Comparison of ENCODE assay signal across 8 cellular contexts in the genomic region with DNA sequence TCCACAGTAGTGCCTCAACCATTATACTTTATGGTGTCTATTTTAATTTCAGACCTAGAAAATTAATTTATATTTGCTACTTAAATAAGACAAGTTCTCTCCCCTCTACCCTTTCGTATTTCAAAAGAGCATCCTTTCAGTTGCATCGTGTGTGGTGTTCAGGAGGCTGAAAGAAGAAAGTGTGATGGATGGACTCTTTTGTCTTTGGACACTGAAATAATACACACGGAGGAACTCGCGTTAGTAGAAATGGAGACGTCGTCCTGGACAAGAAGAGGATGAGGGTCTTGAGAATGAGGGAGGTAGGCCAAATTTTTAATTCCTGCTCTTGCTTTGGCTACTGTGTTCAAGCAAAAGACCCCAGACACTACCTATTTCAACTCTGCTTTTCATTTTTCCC. TPM values are rescaled to one million over a fixed set of nuclear protein-coding genes. Genes with fewer than 3 reads are reported as not detected.
DNase-seq lines count a peak whose midpoint lies in the region; ATAC-seq, FAIRE-seq and TF ChIP-seq lines count a peak whose summit lies in the region.

No MANE protein-coding gene starts in this region.

- H3K4me1 Mint-ChIP-seq in T-helper 17 cell, result peaks cover 35% of the 10 kb centered on the region

- H3K9me3 ChIP-seq in skeletal muscle tissue (ENCODE audit: control insufficient read depth in 3 of 3, low read length in 3 of 3) (no peaks in the 10 kb centered on the region), T-helper 17 cell (ENCODE audit: control insufficient read depth, low read length, poor library complexity, severe bottlenecking) (no peaks in the 10 kb centered on the region)

- peaks cover 8% of the 10 kb centered on the region for H3K27me3 Mint-ChIP-seq in T-helper 17 cell

- H3K27me3 ChIP-seq in foreskin keratinocyte (no peaks in the 10 kb centered on the region), skeletal muscle tissue (ENCODE audit: control insufficient read depth in 3 of 3, insufficient read depth in 3 of 3, low read length in 3 of 3) (no peaks in the 10 kb centered on the region)

- CTCF ChIA-PET in RWPE1 (lab: Yijun Ruan, JAX), result no interaction called here

- DNase-seq in GM18507 (ENCODE audit: extremely low spot score, insufficient read length, low read depth) (no peak), RWPE1 (ENCODE audit: low spot score) (no peak), foreskin keratinocyte (no peak), GM10266 (ENCODE audit: extremely low spot score) (no peak), T-helper 17 cell (no peak)

- H3K27ac Mint-ChIP-seq in T-helper 17 cell, result no peak overlapping the region

- TF ChIP-seq CTCF in RWPE1 (conservative IDR thresholded peaks at IDR 0.05; ENCODE audit: low read depth), result no peak
- TF ChIP-seq CTCF in foreskin keratinocyte (conservative IDR thresholded peaks at IDR 0.05), result no peak
- no peak for TF ChIP-seq CTCF in GM10266 (IDR thresholded peaks at IDR 0.05; ENCODE audit: control insufficient read depth, insufficient read depth, low read depth, missing control alignments)

- FAIRE-seq in GM18507 (lab: Jason Lieb, UNC), result peak; percentile 36

- POLR2A ChIA-PET in RWPE1 (lab: Yijun Ruan, JAX; ENCODE audit: low non-redundant PET), result no interaction called here

- H3K27ac ChIP-seq in RWPE1 (peak overlapping the region; percentile 89), foreskin keratinocyte (peak overlapping the region; percentile 51), skeletal muscle tissue (ENCODE audit: low read depth, low read length) (no peak overlapping the region)

- no peak for ATAC-seq in foreskin keratinocyte
- no peak for ATAC-seq in HG02571 (IDR thresholded peaks at IDR 0.05; ENCODE audit: unreplicated experiment)
- no peak for ATAC-seq in T-helper 17 cell
- ATAC-seq in HG03039 (IDR thresholded peaks at IDR 0.05; ENCODE audit: unreplicated experiment), result no peak

- H3K4me3 Mint-ChIP-seq in T-helper 17 cell, result no peak overlapping the region

- H3K36me3 Mint-ChIP-seq in T-helper 17 cell (ENCODE audit: low read depth), result peaks cover 3% of the 10 kb centered on the region

- H3K9ac ChIP-seq in skeletal muscle tissue (ENCODE audit: low read depth in 1 of 3, low read length in 3 of 3), result peak overlapping the region; percentile 75 to 88 (median 83)

- H3K4me3 ChIP-seq in skeletal muscle tissue (ENCODE audit: low read length in 3 of 3), result peak overlapping the region; percentile 91 to 96 (median 94)

- no peaks in the 10 kb centered on the region for H3K4me1 ChIP-seq in foreskin keratinocyte
- H3K4me1 ChIP-seq in skeletal muscle tissue (ENCODE audit: control insufficient read depth in 3 of 3, insufficient read depth in 3 of 3, low read length in 3 of 3), result peaks cover 5 to 15% (median 8%) of the 10 kb centered on the region in 3 donors

- no peaks in the 10 kb centered on the region for H3K36me3 ChIP-seq in skeletal muscle tissue (ENCODE audit: control insufficient read depth in 3 of 3, insufficient read depth in 3 of 3, low read length in 3 of 3)

RNA-seq across cellular contexts. Expression of a gene that starts 0.9 kb away (rescaled TPM):
- 11.9 and 12.6 TPM in 2 replicates for total RNA-seq in foreskin keratinocyte
- polyA plus RNA-seq in foreskin keratinocyte, result 2.4 and 2.8 TPM in 2 replicates
- 3.7 TPM for total RNA-seq in skeletal muscle tissue
- total RNA-seq in T-helper 17 cell, result 10 to 100 TPM; 13.2 to 16.0 TPM

RNA-seq across cellular contexts. Expression of a gene that starts 1.2 kb away (rescaled TPM):
- total RNA-seq in foreskin keratinocyte (0.63 and 0.88 TPM in 2 replicates), skeletal muscle tissue (not detected), T-helper 17 cell (under 1 TPM; 0.26 to 0.32 TPM)
- polyA plus RNA-seq in foreskin keratinocyte, result 0.17 and 0.24 TPM in 2 replicates

RNA-seq across cellular contexts. Expression of a gene that starts 47.4 kb away (rescaled TPM):
- total RNA-seq in foreskin keratinocyte, result 0.07 and 0.18 TPM in 2 replicates
- polyA plus RNA-seq in foreskin keratinocyte, result 0.03 and 0.07 TPM in 2 replicates
- 0.52 TPM for total RNA-seq in skeletal muscle tissue
- under 1 TPM in 1 of 2 donors, not detected in 1; 0.22 TPM for total RNA-seq in T-helper 17 cell

RNA-seq across cellular contexts. Expression of a gene that starts 55.1 kb away (rescaled TPM):
- 17.1 and 18.5 TPM in 2 replicates for total RNA-seq in foreskin keratinocyte
- polyA plus RNA-seq in foreskin keratinocyte, result 22.1 and 24.8 TPM in 2 replicates
- 25.1 TPM for total RNA-seq in skeletal muscle tissue
- 1 to 10 TPM; 5.5 to 7.5 TPM for total RNA-seq in T-helper 17 cell

RNA-seq across cellular contexts. Expression of a gene that starts 55.3 kb away (rescaled TPM):
- total RNA-seq in foreskin keratinocyte (16.6 and 18.2 TPM in 2 replicates), skeletal muscle tissue (14.6 TPM), T-helper 17 cell (10 to 100 TPM in 1 of 2 donors, 1 to 10 TPM in 1; 8.8 to 11.4 TPM)
- polyA plus RNA-seq in foreskin keratinocyte, result 14.9 and 18.6 TPM in 2 replicates
